Comparison of ENCODE assay signal across 1 cellular context in genomic region chr22:37048133-37048532, GRCh38.
TF ChIP-seq lines count a peak whose summit lies in the region.

No MANE protein-coding gene starts in this region.

TF ChIP-seq in IMR-90, 13 proteins besides CTCF, POLR2A, EP300 and RAD21:
- TF ChIP-seq BHLHE40 (IDR thresholded peaks at IDR 0.05; ENCODE audit: low read depth, low read length) (no peak), CHD1 (IDR thresholded peaks at IDR 0.05; ENCODE audit: low read depth, low read length) (no peak), RCOR1 (IDR thresholded peaks at IDR 0.05; ENCODE audit: insufficient replicate concordance, low read length) (no peak), NFE2L2 (IDR thresholded peaks at IDR 0.05; ENCODE audit: low read depth, low read length) (no peak), CEBPB (IDR thresholded peaks at IDR 0.05; ENCODE audit: low read depth, low read length) (no peak), ELK1 (IDR thresholded peaks at IDR 0.05; ENCODE audit: borderline replicate concordance, low read depth, low read length) (no peak), MXI1 (IDR thresholded peaks at IDR 0.05; ENCODE audit: borderline replicate concordance, low read depth, low read length) (no peak), SMC3 (IDR thresholded peaks at IDR 0.05; ENCODE audit: low read depth, low read length) (no peak), MAZ (IDR thresholded peaks at IDR 0.05; ENCODE audit: borderline replicate concordance, low read depth, low read length) (no peak), FOS (IDR thresholded peaks at IDR 0.05; ENCODE audit: low read depth, low read length) (no peak), RFX5 (IDR thresholded peaks at IDR 0.05; ENCODE audit: low read depth, low read length) (no peak), MAFK (IDR thresholded peaks at IDR 0.05; ENCODE audit: low read depth, low read length) (no peak), USF2 (IDR thresholded peaks at IDR 0.05; ENCODE audit: low read depth, low read length) (no peak)
TF ChIP-seq in IMR-90: peak in this region for 0.
